1 cellular context compared by ENCODE assay signal in the genomic region with DNA sequence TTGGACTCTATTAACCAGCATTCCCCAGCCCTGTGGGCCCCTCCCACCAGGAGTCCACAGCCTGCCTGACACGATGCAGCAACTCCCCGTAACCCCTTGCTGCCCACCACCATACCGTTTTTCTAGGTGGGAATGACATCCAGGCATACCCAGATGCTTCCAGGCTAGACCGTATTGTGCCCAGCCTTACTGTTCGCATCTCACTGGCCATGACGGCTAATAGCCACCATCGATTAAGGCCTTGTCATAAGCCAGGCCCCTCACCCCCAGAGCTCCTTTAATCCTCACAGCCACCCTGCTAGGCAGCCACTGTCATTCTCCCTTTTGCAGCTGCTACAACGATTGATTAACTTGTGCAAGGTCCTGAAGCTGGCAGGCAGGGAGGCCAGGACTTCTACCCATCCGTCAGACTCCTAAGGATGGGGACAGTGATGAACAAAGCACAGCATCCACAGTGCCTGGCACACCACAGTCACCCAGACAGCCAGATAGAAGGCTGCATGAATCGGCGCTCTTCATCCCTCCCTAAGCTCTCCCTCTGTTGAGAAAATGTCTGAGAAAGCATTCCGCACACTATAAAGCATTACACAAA.
TF ChIP-seq lines count a peak whose summit lies in the region.

No MANE protein-coding gene starts in this region.

TF ChIP-seq in HepG2, 621 proteins besides CTCF, POLR2A, EP300 and RAD21 (continued from another document):
- no peak for TF ChIP-seq ATF7-NPFF (CRISPR knock-in tag; IDR thresholded peaks at IDR 0.05; ENCODE audit: low read depth)
- TF ChIP-seq CEBPB (IDR thresholded peaks at IDR 0.05; ENCODE audit: borderline replicate concordance, low read depth, low read length) = no peak
- no peak for TF ChIP-seq PHB2 (IDR thresholded peaks at IDR 0.05; ENCODE audit: partially characterized antibody)
- no peak for TF ChIP-seq TCF7L2 (IDR thresholded peaks at IDR 0.05; ENCODE audit: low read depth, low read length)
- TF ChIP-seq ZMYM3 (CRISPR knock-in tag; IDR thresholded peaks at IDR 0.05) = peak; percentile 17; the same call in 1 of the 2 replicates
- TF ChIP-seq ZNF672 (CRISPR knock-in tag; IDR thresholded peaks at IDR 0.05) = no peak
- TF ChIP-seq PAF1 (CRISPR knock-in tag; IDR thresholded peaks at IDR 0.05) = no peak
- TF ChIP-seq, protein P1, sequence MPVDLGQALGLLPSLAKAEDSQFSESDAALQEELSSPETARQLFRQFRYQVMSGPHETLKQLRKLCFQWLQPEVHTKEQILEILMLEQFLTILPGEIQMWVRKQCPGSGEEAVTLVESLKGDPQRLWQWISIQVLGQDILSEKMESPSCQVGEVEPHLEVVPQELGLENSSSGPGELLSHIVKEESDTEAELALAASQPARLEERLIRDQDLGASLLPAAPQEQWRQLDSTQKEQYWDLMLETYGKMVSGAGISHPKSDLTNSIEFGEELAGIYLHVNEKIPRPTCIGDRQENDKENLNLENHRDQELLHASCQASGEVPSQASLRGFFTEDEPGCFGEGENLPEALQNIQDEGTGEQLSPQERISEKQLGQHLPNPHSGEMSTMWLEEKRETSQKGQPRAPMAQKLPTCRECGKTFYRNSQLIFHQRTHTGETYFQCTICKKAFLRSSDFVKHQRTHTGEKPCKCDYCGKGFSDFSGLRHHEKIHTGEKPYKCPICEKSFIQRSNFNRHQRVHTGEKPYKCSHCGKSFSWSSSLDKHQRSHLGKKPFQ (CRISPR knock-in tag; IDR thresholded peaks at IDR 0.05; ENCODE audit: insufficient replicate concordance) = no peak
- TF ChIP-seq SIN3A (IDR thresholded peaks at IDR 0.05; ENCODE audit: borderline replicate concordance, low read depth, low read length) = no peak
- peak; percentile 76 for TF ChIP-seq ZNF143 (CRISPR knock-in tag; IDR thresholded peaks at IDR 0.05)
- no peak for TF ChIP-seq ZNF737 (CRISPR knock-in tag; IDR thresholded peaks at IDR 0.05; ENCODE audit: borderline replicate concordance)
- TF ChIP-seq ADNP (CRISPR knock-in tag; IDR thresholded peaks at IDR 0.05) = no peak
- TF ChIP-seq KLF16 (CRISPR knock-in tag; IDR thresholded peaks at IDR 0.05) = no peak
- no peak for TF ChIP-seq LBX2 (CRISPR knock-in tag; IDR thresholded peaks at IDR 0.05; ENCODE audit: borderline replicate concordance)
- TF ChIP-seq UBTF (CRISPR knock-in tag; IDR thresholded peaks at IDR 0.05) = peak; percentile 16; the same call in 1 of the 2 replicates
- TF ChIP-seq ZNF572 (CRISPR knock-in tag; IDR thresholded peaks at IDR 0.05) = no peak
- no peak for TF ChIP-seq ZBTB3 (CRISPR knock-in tag; IDR thresholded peaks at IDR 0.05; ENCODE audit: borderline replicate concordance, low read depth)
- TF ChIP-seq POGZ (CRISPR knock-in tag; IDR thresholded peaks at IDR 0.05) = no peak
- TF ChIP-seq MLX (CRISPR knock-in tag; IDR thresholded peaks at IDR 0.05) = no peak
- no peak for TF ChIP-seq GRHL1 (CRISPR knock-in tag; conservative IDR thresholded peaks at IDR 0.05)
- TF ChIP-seq ZNF879 (CRISPR knock-in tag; IDR thresholded peaks at IDR 0.05) = 0 out of 2 replicates have a peak, but pooled peaks have one; percentile 16
- no peak for TF ChIP-seq IKZF1 (IDR thresholded peaks at IDR 0.05)
- TF ChIP-seq JDP2 (CRISPR knock-in tag; IDR thresholded peaks at IDR 0.05; ENCODE audit: borderline replicate concordance) = no peak
- peak; percentile 31; the same call in 1 of the 2 replicates for TF ChIP-seq SAP130 (CRISPR knock-in tag; IDR thresholded peaks at IDR 0.05; ENCODE audit: low read depth)
- 0 out of 2 replicates have a peak, but pooled peaks have one; percentile 36 for TF ChIP-seq ZNF547 (CRISPR knock-in tag; IDR thresholded peaks at IDR 0.05)
- no peak for TF ChIP-seq ZFP41 (CRISPR knock-in tag; IDR thresholded peaks at IDR 0.05; ENCODE audit: borderline replicate concordance)
